Comparison of ENCODE assay signal across 26 cellular contexts in the genomic region with DNA sequence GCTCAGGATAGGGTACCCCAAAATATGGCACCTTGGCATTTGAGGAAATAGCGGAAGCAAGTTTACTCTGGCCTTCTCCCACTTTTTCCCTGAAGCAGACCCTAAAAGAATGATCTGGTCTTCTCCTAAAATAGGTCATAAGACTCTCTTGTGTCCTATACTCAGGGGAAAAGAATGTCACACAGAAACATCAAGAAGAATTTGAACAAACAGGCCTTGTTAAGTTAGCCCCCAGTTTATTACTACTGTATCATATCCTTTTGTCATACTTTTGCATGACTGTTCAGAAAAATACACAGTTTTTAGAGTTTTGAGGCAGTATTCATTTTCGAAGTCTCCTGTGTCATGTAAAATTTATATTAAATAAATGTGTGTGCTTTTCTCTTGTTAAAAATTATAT. TPM values are rescaled to one million over a fixed set of nuclear protein-coding genes. Genes with fewer than 3 reads are reported as not detected.
A peak's percentile ranks its signal among the peaks of the same experiment; 100 is the strongest.
DNase-seq lines count a peak whose midpoint lies in the region; ATAC-seq, FAIRE-seq and TF ChIP-seq lines count a peak whose summit lies in the region.
"Had no signal": no experiment of that assay in that cellular context is flagged by ENCODE, and none has a peak within 500 bp of the region (broad histone marks: within the 10 kb centered on the region; RNA-seq: fewer than 3 reads in every experiment).

No MANE protein-coding gene starts in this region.

- ATAC-seq in GM19351 (IDR thresholded peaks at IDR 0.05; ENCODE audit: unreplicated experiment), result no peak
- ATAC-seq: HCT116, K562 had no signal

- no peak overlapping the region for H3K27ac Mint-ChIP-seq in activated T-helper 1 cell treated with anti-CD3 and anti-CD28 coated beads, Interleukin-12 subunit alpha, Interleukin-12 subunit beta, Interleukin-2, Interleukin-4 antibody, amounts not matched to agents 30 ng/mL and 10 ng/mL and 1 ng/mL, durations not matched to agents 14 hours and 24 hours and 36 hours
- H3K27ac Mint-ChIP-seq: CD4-positive, CD25-positive, alpha-beta regulatory T cell; HFFc6 had no signal

- H3K27me3 ChIP-seq in keratinocyte (ENCODE audit: control insufficient read depth, extremely low read depth, insufficient read depth, low read length), result no peaks in the 10 kb centered on the region
- no peaks in the 10 kb centered on the region for H3K27me3 ChIP-seq in vagina

- H3K4me3 ChIP-seq in keratinocyte (ENCODE audit: control insufficient read depth in 2 of 3, extremely low read depth in 1 of 3, insufficient read depth in 2 of 3, low read depth in 1 of 3, low read length in 3 of 3) (no peak overlapping the region), vagina (no peak overlapping the region)
- H3K4me3 ChIP-seq: K562 had no signal

- H3K36me3 ChIP-seq in keratinocyte (ENCODE audit: control insufficient read depth in 2 of 2, extremely low read depth in 1 of 2, insufficient read depth in 2 of 2, low read length in 2 of 2) (no peaks in the 10 kb centered on the region), vagina (no peaks in the 10 kb centered on the region)
- H3K36me3 ChIP-seq: BE2C had no signal

- H2AFZ ChIP-seq in keratinocyte (ENCODE audit: control insufficient read depth, low read length), result no peak overlapping the region

- dilution Hi-C loops in keratinocyte (cut with MboI; ENCODE audit: extremely low pct_ligation_motif_present, low sequenced_read_pairs), result no loop called here

- peaks cover 4% of the 10 kb centered on the region for H3K4me1 Mint-ChIP-seq in activated T-helper 1 cell treated with anti-CD3 and anti-CD28 coated beads, Interleukin-12 subunit alpha, Interleukin-12 subunit beta, Interleukin-2, Interleukin-4 antibody, amounts not matched to agents 30 ng/mL and 10 ng/mL and 1 ng/mL, durations not matched to agents 14 hours and 24 hours and 36 hours (ENCODE audit: low read depth)
- H3K4me1 Mint-ChIP-seq: CD4-positive, CD25-positive, alpha-beta regulatory T cell had no signal

- intact Hi-C loops in vagina (cut with DNase I), result no loop called here
- intact Hi-C loops in activated T-helper 1 cell treated with anti-CD3 and anti-CD28 coated beads, Interleukin-12 subunit alpha, Interleukin-12 subunit beta, Interleukin-2, Interleukin-4 antibody, amounts not matched to agents 30 ng/mL and 10 ng/mL and 1 ng/mL, durations not matched to agents 14 hours and 24 hours and 36 hours (cut with micrococcal nuclease), result no loop called here

- H3K27me3 Mint-ChIP-seq in activated T-helper 1 cell treated with anti-CD3 and anti-CD28 coated beads, Interleukin-12 subunit alpha, Interleukin-12 subunit beta, Interleukin-2, Interleukin-4 antibody, amounts not matched to agents 30 ng/mL and 10 ng/mL and 1 ng/mL, durations not matched to agents 14 hours and 24 hours and 36 hours (ENCODE audit: insufficient read depth), result no peaks in the 10 kb centered on the region

- TF ChIP-seq POLR2A in vagina (IDR thresholded peaks at IDR 0.05), result no peak

- H3K9me3 Mint-ChIP-seq in activated T-helper 1 cell treated with anti-CD3 and anti-CD28 coated beads, Interleukin-12 subunit alpha, Interleukin-12 subunit beta, Interleukin-2, Interleukin-4 antibody, amounts not matched to agents 30 ng/mL and 10 ng/mL and 1 ng/mL, durations not matched to agents 14 hours and 24 hours and 36 hours, result no peaks in the 10 kb centered on the region
- H3K9me3 Mint-ChIP-seq: CD4-positive, CD25-positive, alpha-beta regulatory T cell; HFFc6 had no signal

- no peak for TF ChIP-seq CTCF in keratinocyte (optimal IDR thresholded peaks at IDR 0.05 in 1 of 3, IDR thresholded peaks at IDR 0.05 in 1 of 3, conservative IDR thresholded peaks at IDR 0.05 in 1 of 3; ENCODE audit: extremely low read depth in 1 of 3, insufficient read depth in 2 of 3, low read length in 3 of 3)
- TF ChIP-seq CTCF in vagina (IDR thresholded peaks at IDR 0.05), result no peak

- no peak overlapping the region for H3K4me2 ChIP-seq in keratinocyte (ENCODE audit: control insufficient read depth, extremely low read depth, insufficient read depth, low read depth, low read length)

- no peak overlapping the region for H3K4me3 Mint-ChIP-seq in activated T-helper 1 cell treated with anti-CD3 and anti-CD28 coated beads, Interleukin-12 subunit alpha, Interleukin-12 subunit beta, Interleukin-2, Interleukin-4 antibody, amounts not matched to agents 30 ng/mL and 10 ng/mL and 1 ng/mL, durations not matched to agents 14 hours and 24 hours and 36 hours
- H3K4me3 Mint-ChIP-seq: CD4-positive, CD25-positive, alpha-beta regulatory T cell; HFFc6 had no signal

- no peaks in the 10 kb centered on the region for H3K79me2 ChIP-seq in keratinocyte (ENCODE audit: control insufficient read depth, insufficient read depth, low read length)

- H3K4me1 ChIP-seq in keratinocyte (ENCODE audit: control insufficient read depth, extremely low read depth, insufficient read depth, low read length) (peaks cover 17% of the 10 kb centered on the region), vagina (no peaks in the 10 kb centered on the region)
- H3K4me1 ChIP-seq: BE2C had no signal

- H3K9ac ChIP-seq in keratinocyte (ENCODE audit: control insufficient read depth, extremely low read depth, insufficient read depth, low read length), result no peak overlapping the region

- H3K9me3 ChIP-seq in keratinocyte (ENCODE audit: control insufficient read depth, low read depth, low read length) (no peaks in the 10 kb centered on the region), vagina (no peaks in the 10 kb centered on the region)
- H3K9me3 ChIP-seq: BE2C had no signal

- peak; percentile 17 for FAIRE-seq in keratinocyte (lab: Jason Lieb, UNC)
- FAIRE-seq: A204.1, G401.6, GM12892, GM18507, HTR-8/SVneo, K562 had no signal

- no peaks in the 10 kb centered on the region for H4K20me1 ChIP-seq in keratinocyte (ENCODE audit: control insufficient read depth, extremely low read depth, insufficient read depth, low read length)

- DNase-seq in HT1080 (ENCODE audit: low read depth) (peak; percentile 19), foreskin melanocyte (peak; percentile 93), keratinocyte (ENCODE audit: low read depth, low spot score) (no peak), vagina (ENCODE audit: extremely low spot score in 2 of 2) (no peak), hippocampal formation (lab: John Stamatoyannopoulos, UW) (no peak)
- no peak for DNase-seq in activated T-helper 1 cell treated with anti-CD3 and anti-CD28 coated beads, Interleukin-12 subunit alpha, Interleukin-12 subunit beta, Interleukin-2, Interleukin-4 antibody, amounts not matched to agents 30 ng/mL and 10 ng/mL and 1 ng/mL, durations not matched to agents 14 hours and 24 hours and 36 hours (ENCODE audit: low spot score)
- DNase-seq: ACHN; BE2C; C1 segment of cervical spinal cord; CD4-positive, CD25-positive, alpha-beta regulatory T cell; DMS 273 treated with DMSO at 0.1 percent for 48 hours; DMS53; DND-41; GOT3; H7; HFFc6; IMR-90 had no signal

- no peaks in the 10 kb centered on the region for H3K9me1 ChIP-seq in keratinocyte (ENCODE audit: control insufficient read depth, extremely low read depth, insufficient read depth, low read length)

- H3K27ac ChIP-seq in keratinocyte (ENCODE audit: control insufficient read depth, insufficient read depth, low read length) (no peak overlapping the region), vagina (no peak overlapping the region)
- H3K27ac ChIP-seq: HL-60 had no signal

- H3K36me3 Mint-ChIP-seq in activated T-helper 1 cell treated with anti-CD3 and anti-CD28 coated beads, Interleukin-12 subunit alpha, Interleukin-12 subunit beta, Interleukin-2, Interleukin-4 antibody, amounts not matched to agents 30 ng/mL and 10 ng/mL and 1 ng/mL, durations not matched to agents 14 hours and 24 hours and 36 hours (ENCODE audit: low read depth), result no peaks in the 10 kb centered on the region
- H3K36me3 Mint-ChIP-seq: CD4-positive, CD25-positive, alpha-beta regulatory T cell had no signal

RNA-seq across cellular contexts. Expression of gene TAAR2, which starts 12.5 kb away (rescaled TPM):
- not detected in 2 replicates for total RNA-seq in HT1080 (2014; rRNA removed; shearing (Covaris generic))
- polyA plus RNA-seq in HT1080 (2015; cell fraction: cytosol; rRNA removed), result not detected in 2 replicates
- polyA plus RNA-seq in HT1080 (2015; cell fraction: nucleus; rRNA removed), result not detected in 2 replicates
- polyA plus RNA-seq in keratinocyte, result not detected in 3 replicates
- not detected for polyA plus RNA-seq in keratinocyte (2011; ENCODE audit: low read depth)
- polyA plus RNA-seq in keratinocyte (2011; cell fraction: cytosol; rRNA removed), result not detected in 2 replicates
- not detected in 2 replicates for polyA plus RNA-seq in keratinocyte (2011; cell fraction: nucleus; rRNA removed)
- polyA plus RNA-seq in keratinocyte (2012; ENCODE audit: low replicate concordance), result not detected in 2 replicates
- polyA minus RNA-seq in keratinocyte, result not detected in 3 replicates
- not detected for polyA minus RNA-seq in keratinocyte (2011; cell fraction: cytosol; rRNA and poly(A)+ RNA removed)
- not detected in 2 replicates for polyA minus RNA-seq in keratinocyte (2011; cell fraction: nucleus; rRNA and poly(A)+ RNA removed)
- not detected for total RNA-seq in vagina
- total RNA-seq in activated T-helper 1 cell treated with anti-CD3 and anti-CD28 coated beads, Interleukin-12 subunit alpha, Interleukin-12 subunit beta, Interleukin-2, Interleukin-4 antibody, amounts not matched to agents 30 ng/mL and 10 ng/mL and 1 ng/mL, durations not matched to agents 14 hours and 24 hours and 36 hours, result not detected in 2 replicates
- total RNA-seq: CD4-positive, CD25-positive, alpha-beta regulatory T cell; H7; HFFc6; IMR-90; K562 had no signal
- polyA plus RNA-seq: CD4-positive, CD25-positive, alpha-beta regulatory T cell; IMR-90; K562 had no signal

RNA-seq across cellular contexts. Expression of gene TAAR5, which starts 22.1 kb away (rescaled TPM):
- not detected in 2 replicates for total RNA-seq in HT1080 (2014; rRNA removed; shearing (Covaris generic))
- not detected in 2 replicates for polyA plus RNA-seq in HT1080 (2015; cell fraction: cytosol; rRNA removed)
- polyA plus RNA-seq in HT1080 (2015; cell fraction: nucleus; rRNA removed), result not detected in 2 replicates
- polyA plus RNA-seq in keratinocyte, result not detected in 3 replicates
- not detected for polyA plus RNA-seq in keratinocyte (2011; ENCODE audit: low read depth)
- not detected in 2 replicates for polyA plus RNA-seq in keratinocyte (2011; cell fraction: cytosol; rRNA removed)
- polyA plus RNA-seq in keratinocyte (2011; cell fraction: nucleus; rRNA removed), result not detected in 2 replicates
- not detected in 2 replicates for polyA plus RNA-seq in keratinocyte (2012; ENCODE audit: low replicate concordance)
- not detected in 3 replicates for polyA minus RNA-seq in keratinocyte
- polyA minus RNA-seq in keratinocyte (2011; cell fraction: cytosol; rRNA and poly(A)+ RNA removed), result not detected
- not detected in 2 replicates for polyA minus RNA-seq in keratinocyte (2011; cell fraction: nucleus; rRNA and poly(A)+ RNA removed)
- total RNA-seq in vagina, result not detected
- total RNA-seq in activated T-helper 1 cell treated with anti-CD3 and anti-CD28 coated beads, Interleukin-12 subunit alpha, Interleukin-12 subunit beta, Interleukin-2, Interleukin-4 antibody, amounts not matched to agents 30 ng/mL and 10 ng/mL and 1 ng/mL, durations not matched to agents 14 hours and 24 hours and 36 hours, result not detected in 2 replicates
- total RNA-seq: CD4-positive, CD25-positive, alpha-beta regulatory T cell; H7; HFFc6; IMR-90; K562 had no signal
- polyA plus RNA-seq: CD4-positive, CD25-positive, alpha-beta regulatory T cell; IMR-90; K562 had no signal

RNA-seq across cellular contexts. Expression of gene TAAR6, which starts 41.5 kb away (rescaled TPM):
- total RNA-seq in HT1080 (2014; rRNA removed; shearing (Covaris generic)), result not detected in 2 replicates
- not detected in 2 replicates for polyA plus RNA-seq in HT1080 (2015; cell fraction: cytosol; rRNA removed)
- polyA plus RNA-seq in HT1080 (2015; cell fraction: nucleus; rRNA removed), result not detected in 2 replicates
- not detected in 3 replicates for polyA plus RNA-seq in keratinocyte
- not detected for polyA plus RNA-seq in keratinocyte (2011; ENCODE audit: low read depth)
- polyA plus RNA-seq in keratinocyte (2011; cell fraction: cytosol; rRNA removed), result not detected in 2 replicates
- polyA plus RNA-seq in keratinocyte (2011; cell fraction: nucleus; rRNA removed), result not detected in 2 replicates
- polyA plus RNA-seq in keratinocyte (2012; ENCODE audit: low replicate concordance), result not detected in 2 replicates
- not detected in 3 replicates for polyA minus RNA-seq in keratinocyte
- polyA minus RNA-seq in keratinocyte (2011; cell fraction: cytosol; rRNA and poly(A)+ RNA removed), result not detected
- polyA minus RNA-seq in keratinocyte (2011; cell fraction: nucleus; rRNA and poly(A)+ RNA removed), result not detected in 2 replicates
- total RNA-seq in vagina, result not detected
- not detected in 2 replicates for total RNA-seq in activated T-helper 1 cell treated with anti-CD3 and anti-CD28 coated beads, Interleukin-12 subunit alpha, Interleukin-12 subunit beta, Interleukin-2, Interleukin-4 antibody, amounts not matched to agents 30 ng/mL and 10 ng/mL and 1 ng/mL, durations not matched to agents 14 hours and 24 hours and 36 hours
- total RNA-seq: CD4-positive, CD25-positive, alpha-beta regulatory T cell; H7; HFFc6; IMR-90; K562 had no signal
- polyA plus RNA-seq: CD4-positive, CD25-positive, alpha-beta regulatory T cell; IMR-90; K562 had no signal

RNA-seq across cellular contexts. Expression of gene TAAR1, which starts 47.4 kb away (rescaled TPM):
- total RNA-seq in HT1080 (2014; rRNA removed; shearing (Covaris generic)), result not detected in 2 replicates
- polyA plus RNA-seq in HT1080 (2015; cell fraction: cytosol; rRNA removed), result not detected in 2 replicates
- polyA plus RNA-seq in HT1080 (2015; cell fraction: nucleus; rRNA removed), result not detected in 2 replicates
- not detected in 3 replicates for polyA plus RNA-seq in keratinocyte
- polyA plus RNA-seq in keratinocyte (2011; ENCODE audit: low read depth), result not detected
- not detected in 2 replicates for polyA plus RNA-seq in keratinocyte (2011; cell fraction: cytosol; rRNA removed)
- not detected in 2 replicates for polyA plus RNA-seq in keratinocyte (2011; cell fraction: nucleus; rRNA removed)
- not detected in 2 replicates for polyA plus RNA-seq in keratinocyte (2012; ENCODE audit: low replicate concordance)
- polyA minus RNA-seq in keratinocyte, result not detected in 3 replicates
- not detected for polyA minus RNA-seq in keratinocyte (2011; cell fraction: cytosol; rRNA and poly(A)+ RNA removed)
- polyA minus RNA-seq in keratinocyte (2011; cell fraction: nucleus; rRNA and poly(A)+ RNA removed), result not detected in 2 replicates
- not detected for total RNA-seq in vagina
- not detected in 2 replicates for total RNA-seq in activated T-helper 1 cell treated with anti-CD3 and anti-CD28 coated beads, Interleukin-12 subunit alpha, Interleukin-12 subunit beta, Interleukin-2, Interleukin-4 antibody, amounts not matched to agents 30 ng/mL and 10 ng/mL and 1 ng/mL, durations not matched to agents 14 hours and 24 hours and 36 hours
- total RNA-seq: CD4-positive, CD25-positive, alpha-beta regulatory T cell; H7; HFFc6; IMR-90; K562 had no signal
- polyA plus RNA-seq: CD4-positive, CD25-positive, alpha-beta regulatory T cell; IMR-90; K562 had no signal

RNA-seq across cellular contexts. Expression of gene TAAR8, which starts 59.1 kb away (rescaled TPM):
- not detected in 2 replicates for total RNA-seq in HT1080 (2014; rRNA removed; shearing (Covaris generic))
- not detected in 2 replicates for polyA plus RNA-seq in HT1080 (2015; cell fraction: cytosol; rRNA removed)
- not detected in 2 replicates for polyA plus RNA-seq in HT1080 (2015; cell fraction: nucleus; rRNA removed)
- polyA plus RNA-seq in keratinocyte, result not detected in 3 replicates
- not detected for polyA plus RNA-seq in keratinocyte (2011; ENCODE audit: low read depth)
- polyA plus RNA-seq in keratinocyte (2011; cell fraction: cytosol; rRNA removed), result not detected in 2 replicates
- polyA plus RNA-seq in keratinocyte (2011; cell fraction: nucleus; rRNA removed), result not detected in 2 replicates
- polyA plus RNA-seq in keratinocyte (2012; ENCODE audit: low replicate concordance), result not detected in 2 replicates
- polyA minus RNA-seq in keratinocyte, result not detected in 3 replicates
- not detected for polyA minus RNA-seq in keratinocyte (2011; cell fraction: cytosol; rRNA and poly(A)+ RNA removed)
- not detected in 2 replicates for polyA minus RNA-seq in keratinocyte (2011; cell fraction: nucleus; rRNA and poly(A)+ RNA removed)
- total RNA-seq in vagina, result not detected
- total RNA-seq in activated T-helper 1 cell treated with anti-CD3 and anti-CD28 coated beads, Interleukin-12 subunit alpha, Interleukin-12 subunit beta, Interleukin-2, Interleukin-4 antibody, amounts not matched to agents 30 ng/mL and 10 ng/mL and 1 ng/mL, durations not matched to agents 14 hours and 24 hours and 36 hours, result not detected in 2 replicates
- total RNA-seq: CD4-positive, CD25-positive, alpha-beta regulatory T cell; H7; HFFc6; IMR-90; K562 had no signal
- polyA plus RNA-seq: CD4-positive, CD25-positive, alpha-beta regulatory T cell; IMR-90; K562 had no signal

Comparison
In these comparisons a context has a peak if more than half of its experiments do, and no peak if none do; other contexts are left out.
1. DNase-seq: peak in HT1080 (single experiment) and foreskin melanocyte (single experiment); none in keratinocyte (single experiment), vagina (0 of 2), hippocampal formation (0 of 2) and activated T-helper 1 cell treated with anti-CD3 and anti-CD28 coated beads, Interleukin-12 subunit alpha, Interleukin-12 subunit beta, Interleukin-2, Interleukin-4 antibody, amounts not matched to agents 30 ng/mL and 10 ng/mL and 1 ng/mL, durations not matched to agents 14 hours and 24 hours and 36 hours (single experiment).